Comparison of ENCODE assay signal across 8 cellular contexts in genomic region chr15:49620174-49620573, GRCh38. TPM values are rescaled to one million over a fixed set of nuclear protein-coding genes. Genes with fewer than 3 reads are reported as not detected.
DNase-seq lines count a peak whose midpoint lies in the region; ATAC-seq and TF ChIP-seq lines count a peak whose summit lies in the region.

No MANE protein-coding gene starts in this region.

- DNase-seq in activated naive CD4-positive, alpha-beta T cell treated with anti-CD3 and anti-CD28 coated beads, Interleukin-2, amount 10 ng/mL, durations not matched to agents 7 days and 5 days = no peak
- no peak for DNase-seq in activated naive CD4-positive, alpha-beta T cell (lab: John Stamatoyannopoulos, UW)
- DNase-seq in Panc1 (ENCODE audit: low read depth, low spot score) (no peak), NCI-H524 treated with DMSO at 0.1 percent for 48 hours (lab: John Stamatoyannopoulos, UW) (no peak), KBM-7 (no peak), NCI-H1436 (lab: John Stamatoyannopoulos, UW) (no peak)
- DNase-seq in effector memory CD8-positive, alpha-beta T cell = no peak

- intact Hi-C loops in Panc1 (cut with micrococcal nuclease; ENCODE audit: unreplicated experiment) = no loop called here

- H3K9me3 ChIP-seq in Panc1 (ENCODE audit: control insufficient read depth, insufficient read depth, low read depth, low read length) = peaks cover 7% of the 10 kb centered on the region; the same call in 1 of the 2 replicates
- no peaks in the 10 kb centered on the region for H3K9me3 ChIP-seq in mucosa of rectum (ENCODE audit: control insufficient read depth in 2 of 2, low read length in 2 of 2)

- TF ChIP-seq CTCF in Panc1 (IDR thresholded peaks at IDR 0.05) = no peak

- peak overlapping the region; percentile 82 to 85 for H3K4me3 ChIP-seq in Panc1 (ENCODE audit: low read depth in 2 of 2, low read length in 2 of 2)
- peak overlapping the region; percentile 78 to 92 for H3K4me3 ChIP-seq in mucosa of rectum (ENCODE audit: low read length in 2 of 2)

- H3K4me1 ChIP-seq in Panc1 (ENCODE audit: control insufficient read depth, insufficient read depth, low read length) (peaks cover 10% of the 10 kb centered on the region), mucosa of rectum (ENCODE audit: control insufficient read depth in 2 of 2, insufficient read depth in 2 of 2, low read length in 2 of 2) (peaks cover 0 to 7% of the 10 kb centered on the region in 2 donors)

- ATAC-seq in Panc1 = no peak
- peak; percentile 6 for ATAC-seq in effector memory CD8-positive, alpha-beta T cell (replicated peaks)

- peaks cover 45% of the 10 kb centered on the region for H3K4me1 Mint-ChIP-seq in activated naive CD4-positive, alpha-beta T cell treated with anti-CD3 and anti-CD28 coated beads, Interleukin-2, amount 10 ng/mL, durations not matched to agents 7 days and 5 days
- H3K4me1 Mint-ChIP-seq in effector memory CD8-positive, alpha-beta T cell (ENCODE audit: low read depth in 2 of 2) = peaks cover 16 to 26% of the 10 kb centered on the region in 2 donors

- BruUV-seq in Panc1 (replicated peaks; lab: Mats Ljungman, UMichigan) = TSS peak; percentile 97

- in situ Hi-C loops in Panc1 (cut with HindIII; ENCODE audit: low pct_unique_long_range_greater_than_20kb, low sequenced_read_pairs) = no loop called here
- in situ Hi-C loops in KBM-7 (cut with MboI; ENCODE audit: low pct_unique_long_range_greater_than_20kb, low sequenced_read_pairs) = no loop called here

- peaks cover 7% of the 10 kb centered on the region for H3K9me3 Mint-ChIP-seq in activated naive CD4-positive, alpha-beta T cell treated with anti-CD3 and anti-CD28 coated beads, Interleukin-2, amount 10 ng/mL, durations not matched to agents 7 days and 5 days
- H3K9me3 Mint-ChIP-seq in effector memory CD8-positive, alpha-beta T cell = peaks cover 0 to 4% of the 10 kb centered on the region in 2 donors

- H3K9ac ChIP-seq in mucosa of rectum (ENCODE audit: low read depth in 1 of 2, low read length in 2 of 2) = peak overlapping the region; percentile 89 to 90

- H3K4me3 Mint-ChIP-seq in activated naive CD4-positive, alpha-beta T cell treated with anti-CD3 and anti-CD28 coated beads, Interleukin-2, amount 10 ng/mL, durations not matched to agents 7 days and 5 days = peak overlapping the region; percentile 97
- peak overlapping the region; percentile 84 to 87 for H3K4me3 Mint-ChIP-seq in effector memory CD8-positive, alpha-beta T cell

- H3K27ac Mint-ChIP-seq in activated naive CD4-positive, alpha-beta T cell treated with anti-CD3 and anti-CD28 coated beads, Interleukin-2, amount 10 ng/mL, durations not matched to agents 7 days and 5 days = peak overlapping the region; percentile 93
- peak overlapping the region; percentile 95 to 97 for H3K27ac Mint-ChIP-seq in effector memory CD8-positive, alpha-beta T cell

- H3K27me3 ChIP-seq in Panc1 (ENCODE audit: control insufficient read depth, insufficient read depth, low read length) (no peaks in the 10 kb centered on the region), mucosa of rectum (ENCODE audit: control insufficient read depth in 2 of 2, insufficient read depth in 2 of 2, low read length in 2 of 2) (no peaks in the 10 kb centered on the region)

- H3K27me3 Mint-ChIP-seq in activated naive CD4-positive, alpha-beta T cell treated with anti-CD3 and anti-CD28 coated beads, Interleukin-2, amount 10 ng/mL, durations not matched to agents 7 days and 5 days = no peaks in the 10 kb centered on the region
- no peaks in the 10 kb centered on the region for H3K27me3 Mint-ChIP-seq in effector memory CD8-positive, alpha-beta T cell

- POLR2A ChIA-PET in Panc1 (lab: Charles Lee) = no interaction called here

- peaks cover 4% of the 10 kb centered on the region; the same call in 1 of the 2 replicates for H3K36me3 ChIP-seq in Panc1 (ENCODE audit: control insufficient read depth, insufficient read depth, low read length)
- peaks cover 0 to under 1% of the 10 kb centered on the region in 2 donors for H3K36me3 ChIP-seq in mucosa of rectum (ENCODE audit: control insufficient read depth in 2 of 2, insufficient read depth in 2 of 2, low read length in 2 of 2)

- peak overlapping the region; percentile 96 for H3K27ac ChIP-seq in Panc1 (ENCODE audit: low read length)
- H3K27ac ChIP-seq in mucosa of rectum (ENCODE audit: low read depth in 2 of 2, low read length in 2 of 2) = peak overlapping the region; percentile 87 to 92

- peaks cover 18% of the 10 kb centered on the region for H3K36me3 Mint-ChIP-seq in activated naive CD4-positive, alpha-beta T cell treated with anti-CD3 and anti-CD28 coated beads, Interleukin-2, amount 10 ng/mL, durations not matched to agents 7 days and 5 days
- peaks cover 15% of the 10 kb centered on the region for H3K36me3 Mint-ChIP-seq in effector memory CD8-positive, alpha-beta T cell (ENCODE audit: insufficient read depth)

- CTCF ChIA-PET in activated naive CD4-positive, alpha-beta T cell treated with anti-CD3 and anti-CD28 coated beads, Interleukin-2, amount 10 ng/mL, durations not matched to agents 7 days and 5 days (lab: Charles Lee) = no interaction called here
- CTCF ChIA-PET in Panc1 (lab: Charles Lee) = no interaction called here

RNA-seq across cellular contexts. Expression of gene FAM227B, which starts 0.4 kb away (rescaled TPM):
- total RNA-seq in Panc1 (2021; ENCODE audit: unreplicated experiment) = 1.2 TPM
- polyA plus RNA-seq in Panc1 (2012; ENCODE audit: insufficient read length) = 2.0 TPM

RNA-seq across cellular contexts. Expression of gene DTWD1, which starts 0.7 kb away (rescaled TPM):
- 19.8 TPM for total RNA-seq in Panc1 (2021; ENCODE audit: unreplicated experiment)
- 11.1 TPM for polyA plus RNA-seq in Panc1 (2012; ENCODE audit: insufficient read length)
